Comparison of ENCODE assay signal across 10 cellular contexts in genomic region chr16:30724641-30725464, GRCh38. TPM values are rescaled to one million over a fixed set of nuclear protein-coding genes. Genes with fewer than 3 reads are reported as not detected.
DNase-seq lines count a peak whose midpoint lies in the region; ATAC-seq and TF ChIP-seq lines count a peak whose summit lies in the region.
"Had no signal": no experiment of that assay in that cellular context is flagged by ENCODE, and none has a peak within 500 bp of the region (broad histone marks: within the 10 kb centered on the region; RNA-seq: fewer than 3 reads in every experiment).

No MANE protein-coding gene starts in this region.

- H3K9me2 ChIP-seq in PC-9 (ENCODE audit: insufficient read depth) (no peaks in the 10 kb centered on the region), MM.1S (replicated peaks; ENCODE audit: insufficient read depth, low read length) (no peaks in the 10 kb centered on the region)

- no peak overlapping the region for H3K27ac ChIP-seq in PC-9
- H3K27ac ChIP-seq in MM.1S (ENCODE audit: low read length) = no peak overlapping the region
- no peak overlapping the region for H3K27ac ChIP-seq in caudate nucleus (ENCODE audit: low read depth, low read length)

- no peak overlapping the region for H2AFZ ChIP-seq in PC-9
- no peak overlapping the region for H2AFZ ChIP-seq in MM.1S (ENCODE audit: low read length)

- H3K4me1 ChIP-seq in PC-9 (replicated peaks; ENCODE audit: insufficient read depth) (0 out of 2 replicates have a peak, but pooled peaks cover 5% of the 10 kb centered on the region), MM.1S (ENCODE audit: low read length) (no peaks in the 10 kb centered on the region)

- H3K27me3 ChIP-seq in PC-9 (ENCODE audit: insufficient read depth, low read depth) (no peaks in the 10 kb centered on the region), MM.1S (replicated peaks; ENCODE audit: insufficient read depth, low read length) (no peaks in the 10 kb centered on the region)

- H3F3A ChIP-seq in PC-9 (ENCODE audit: insufficient read depth, low read depth) (peaks cover 30% of the 10 kb centered on the region; the same call in 1 of the 2 replicates), MM.1S (ENCODE audit: insufficient read depth, low read length) (0 out of 2 replicates have a peak, but pooled peaks cover 3% of the 10 kb centered on the region)

- H3K9ac ChIP-seq in MM.1S (ENCODE audit: low read length) = no peak overlapping the region

- H3K4me3 ChIP-seq in PC-9 = no peak overlapping the region
- H3K4me3 ChIP-seq in MM.1S (ENCODE audit: low read length) = no peak overlapping the region

- intact Hi-C loops in PC-9 (cut with micrococcal nuclease; ENCODE audit: unreplicated experiment) = no loop called here
- intact Hi-C loops in cardiac septum (cut with DNase I) = no loop called here

- DNase-seq in GDM1 (lab: John Stamatoyannopoulos, UW) (peak; percentile 13), PC-9 (no peak), cardiac septum (ENCODE audit: low spot score) (peak; percentile 80), pons (ENCODE audit: low spot score) (peak; percentile 68), MM.1S (no peak), caudate nucleus (lab: John Stamatoyannopoulos, UW) (no peak)
- DNase-seq: immature natural killer cell, NCI-H2081 treated with DMSO at 0.1 percent for 48 hours had no signal

- TSS peak; percentile 1 for BruUV-seq in PC-9 (replicated peaks; lab: Mats Ljungman, UMichigan)

- peaks cover 62% of the 10 kb centered on the region for H3K36me3 ChIP-seq in PC-9 (ENCODE audit: low read depth)
- peaks cover 23% of the 10 kb centered on the region for H3K36me3 ChIP-seq in MM.1S (replicated peaks; ENCODE audit: insufficient read depth, low read length)

- CTCF ChIA-PET in PC-9 (lab: Charles Lee) = interaction anchor here (0.6 kb wide), 1 partner anchor 83 kb away, joined by 5 read pairs; no protein-coding TSS in a partner anchor

- POLR2A ChIA-PET in PC-9 (lab: Charles Lee; ENCODE audit: unreplicated experiment) = no interaction called here

- TF ChIP-seq CTCF in PC-9 (conservative IDR thresholded peaks at IDR 0.05) (no peak), MM.1S (IDR thresholded peaks at IDR 0.05; ENCODE audit: low read length) (no peak)

- H3K79me2 ChIP-seq in PC-9 (ENCODE audit: low read depth) (peaks cover 16% of the 10 kb centered on the region), MM.1S (ENCODE audit: low read length) (peaks cover 69% of the 10 kb centered on the region)

- H4K20me1 ChIP-seq in PC-9 (ENCODE audit: insufficient read depth) = peaks cover 41% of the 10 kb centered on the region
- no peaks in the 10 kb centered on the region for H4K20me1 ChIP-seq in MM.1S (ENCODE audit: insufficient read depth, low read length)

- H3K4me2 ChIP-seq in PC-9 (no peak overlapping the region), MM.1S (ENCODE audit: low read depth, low read length) (no peak overlapping the region)

- H3K9me3 ChIP-seq in PC-9 (ENCODE audit: insufficient read depth, low read depth) (no peaks in the 10 kb centered on the region), MM.1S (replicated peaks; ENCODE audit: insufficient read depth, low read length) (no peaks in the 10 kb centered on the region)

- ATAC-seq in HG02571 (IDR thresholded peaks at IDR 0.05; ENCODE audit: unreplicated experiment) (no peak), SK-N-SH treated with all-trans-retinoic acid at 6 μM for 48 hours (no peak)

TF ChIP-seq in SK-N-SH treated with all-trans-retinoic acid at 6 μM for 48 hours, 23 proteins besides CTCF, POLR2A, EP300 and RAD21:
- TF ChIP-seq PPARA (CRISPR knock-in tag; IDR thresholded peaks at IDR 0.05; ENCODE audit: borderline replicate concordance) (no peak), OSR1 (CRISPR knock-in tag; IDR thresholded peaks at IDR 0.05) (no peak), PATZ1 (CRISPR knock-in tag; IDR thresholded peaks at IDR 0.05; ENCODE audit: borderline replicate concordance) (no peak), RARB (CRISPR knock-in tag; IDR thresholded peaks at IDR 0.05) (no peak), SNAI2 (CRISPR knock-in tag; IDR thresholded peaks at IDR 0.05) (no peak), ZNF70 (CRISPR knock-in tag; IDR thresholded peaks at IDR 0.05) (no peak), ISL1 (CRISPR knock-in tag; IDR thresholded peaks at IDR 0.05) (no peak), ZFP3 (CRISPR knock-in tag; IDR thresholded peaks at IDR 0.05) (no peak), ESRRG (CRISPR knock-in tag; IDR thresholded peaks at IDR 0.05) (no peak), ZNF8 (CRISPR knock-in tag; IDR thresholded peaks at IDR 0.05) (no peak), BACH2 (CRISPR knock-in tag; IDR thresholded peaks at IDR 0.05; ENCODE audit: borderline replicate concordance) (no peak), GLIS3 (CRISPR knock-in tag; IDR thresholded peaks at IDR 0.05) (no peak), ARNTL (CRISPR knock-in tag; IDR thresholded peaks at IDR 0.05; ENCODE audit: borderline replicate concordance, low read depth) (no peak), CSRNP3 (CRISPR knock-in tag; IDR thresholded peaks at IDR 0.05) (no peak), ZNF565 (CRISPR knock-in tag; conservative IDR thresholded peaks at IDR 0.05; ENCODE audit: low read depth) (no peak), TSHZ2 (CRISPR knock-in tag; IDR thresholded peaks at IDR 0.05) (no peak)

RNA-seq across cellular contexts. Expression of gene PHKG2, which starts 23.4 kb away (rescaled TPM):
- total RNA-seq in PC-9 (2021) = 66.1 and 67.3 TPM in 2 replicates
- total RNA-seq in cardiac septum = 13.2 TPM

RNA-seq across cellular contexts. Expression of gene SRCAP, which starts 25.9 kb away (rescaled TPM):
- total RNA-seq in PC-9 (2021) = 92.0 and 116 TPM in 2 replicates
- total RNA-seq in cardiac septum = 47.8 TPM

RNA-seq across cellular contexts. Expression of gene CFAP119, which starts 37.0 kb away (rescaled TPM):
- total RNA-seq in PC-9 (2021) (17.9 and 19.9 TPM in 2 replicates), cardiac septum (1.0 TPM)

RNA-seq across cellular contexts. Expression of gene RNF40, which starts 37.3 kb away (rescaled TPM):
- 149 and 178 TPM in 2 replicates for total RNA-seq in PC-9 (2021)
- total RNA-seq in cardiac septum = 47.9 TPM

Comparison
In these comparisons a context has a peak if more than half of its experiments do, and no peak if none do; other contexts are left out.
1. DNase-seq: peak in GDM1 (single experiment), cardiac septum (single experiment) and pons (single experiment); none in PC-9 (0 of 2), MM.1S (single experiment) and caudate nucleus (0 of 61).